Comparison of ENCODE assay signal across 8 cellular contexts in the genomic region with DNA sequence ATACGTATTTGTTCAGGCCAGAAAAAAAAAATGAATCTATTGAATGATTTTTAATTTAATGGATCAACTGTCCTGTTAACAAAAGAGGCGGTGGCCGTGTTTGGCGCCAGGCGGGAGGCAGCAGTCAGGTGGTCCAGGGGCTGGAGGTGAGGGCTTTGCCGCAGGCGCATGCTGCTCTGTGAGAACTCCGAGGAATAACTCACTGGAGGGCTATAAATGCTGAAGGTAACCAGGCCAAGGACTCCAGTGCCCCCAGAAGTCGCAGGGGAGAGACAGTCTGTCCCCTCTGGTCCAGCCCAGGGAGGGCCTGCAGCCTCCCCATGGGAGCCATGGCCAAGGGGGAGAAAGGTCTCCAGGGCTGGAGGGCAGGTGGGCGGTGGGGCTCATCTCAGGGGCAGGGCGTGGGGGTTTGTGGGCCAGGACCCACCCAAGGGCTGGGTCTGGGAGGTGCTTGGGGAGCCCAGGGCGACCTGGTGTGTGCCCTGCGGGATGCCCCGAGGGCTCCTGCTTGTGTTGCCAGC. TPM values are rescaled to one million over a fixed set of nuclear protein-coding genes. Genes with fewer than 3 reads are reported as not detected.
DNase-seq lines count a peak whose midpoint lies in the region; ATAC-seq and TF ChIP-seq lines count a peak whose summit lies in the region.

No MANE protein-coding gene starts in this region.

- H3K27ac Mint-ChIP-seq in activated T-helper 17 cell treated with anti-CD3 and anti-CD28 coated beads, Interleukin-2, amount 50 U/mL, for 72 hours, result no peak overlapping the region

- H3K27ac ChIP-seq in liver (ENCODE audit: low read depth in 1 of 2, low read length in 2 of 2), result peak overlapping the region; percentile 93 to 95
- peak overlapping the region; percentile 86 for H3K27ac ChIP-seq in subcutaneous abdominal adipose tissue (ENCODE audit: low read depth, low read length)

- no peaks in the 10 kb centered on the region for H3K4me1 Mint-ChIP-seq in activated T-helper 17 cell treated with anti-CD3 and anti-CD28 coated beads, Interleukin-2, amount 50 U/mL, for 72 hours

- H3K9me3 ChIP-seq in liver (ENCODE audit: control insufficient read depth in 4 of 4, low read length in 3 of 4) (no peaks in the 10 kb centered on the region), subcutaneous abdominal adipose tissue (ENCODE audit: control insufficient read depth in 5 of 5, low read length in 5 of 5) (no peaks in the 10 kb centered on the region)

- H3K27me3 ChIP-seq in liver (ENCODE audit: control insufficient read depth in 4 of 4, insufficient read depth in 4 of 4, low read length in 3 of 4) (no peaks in the 10 kb centered on the region), subcutaneous abdominal adipose tissue (ENCODE audit: control insufficient read depth in 5 of 5, insufficient read depth in 4 of 5, low read length in 5 of 5) (peaks cover 0 to 2% (median 0%) of the 10 kb centered on the region in 5 donors)

- H3K9ac ChIP-seq in liver (ENCODE audit: low read depth in 1 of 2, low read length in 2 of 2), result peak overlapping the region; percentile 57 to 88
- peak overlapping the region; percentile 38 to 82 (median 70) for H3K9ac ChIP-seq in subcutaneous abdominal adipose tissue (ENCODE audit: low read length in 5 of 5)

- peak overlapping the region; percentile 57 for H3K4me3 Mint-ChIP-seq in activated T-helper 17 cell treated with anti-CD3 and anti-CD28 coated beads, Interleukin-2, amount 50 U/mL, for 72 hours

- DNase-seq in NCI-H2227 (lab: John Stamatoyannopoulos, UW; ENCODE audit: unreplicated experiment) (peak; percentile 37), NCI-H2227 treated with DMSO at 0.1 percent for 48 hours (lab: John Stamatoyannopoulos, UW) (no peak), epidermal melanocyte (ENCODE audit: insufficient read length, low spot score) (no peak), AG08395 (ENCODE audit: low spot score) (no peak), activated gamma-delta T cell treated with Interleukin-2 at 50 U/mL for 16 hours (no peak)

- no peak for ATAC-seq in activated T-helper 17 cell treated with anti-CD3 and anti-CD28 coated beads, Interleukin-2, amount 50 U/mL, for 72 hours (replicated peaks)

- no peaks in the 10 kb centered on the region for H3K36me3 Mint-ChIP-seq in activated T-helper 17 cell treated with anti-CD3 and anti-CD28 coated beads, Interleukin-2, amount 50 U/mL, for 72 hours (ENCODE audit: low read depth)

- H3K36me3 ChIP-seq in liver (ENCODE audit: control insufficient read depth in 4 of 4, insufficient read depth in 3 of 4, low read depth in 1 of 4, low read length in 3 of 4), result no peaks in the 10 kb centered on the region
- H3K36me3 ChIP-seq in subcutaneous abdominal adipose tissue (ENCODE audit: control insufficient read depth in 5 of 5, insufficient read depth in 5 of 5, low read length in 5 of 5), result peaks cover 0 to 2% (median 0%) of the 10 kb centered on the region in 5 donors

- TF ChIP-seq CTCF in liver (IDR thresholded peaks at IDR 0.05; ENCODE audit: low read depth, low read length, missing input control), result no peak

- WGBS in liver, result 60% methylated on average over 14 of the region's 14 CpGs

- H3K4me1 ChIP-seq in liver (ENCODE audit: control insufficient read depth in 4 of 4, insufficient read depth in 4 of 4, low read length in 3 of 4) (peaks cover 24 to 58% (median 34%) of the 10 kb centered on the region in 4 donors), subcutaneous abdominal adipose tissue (ENCODE audit: control insufficient read depth in 5 of 5, insufficient read depth in 5 of 5, low read length in 5 of 5) (peaks cover 7 to 64% (median 54%) of the 10 kb centered on the region in 5 donors)

- no peaks in the 10 kb centered on the region for H3K9me3 Mint-ChIP-seq in activated T-helper 17 cell treated with anti-CD3 and anti-CD28 coated beads, Interleukin-2, amount 50 U/mL, for 72 hours

- peaks cover 30% of the 10 kb centered on the region for H3K27me3 Mint-ChIP-seq in activated T-helper 17 cell treated with anti-CD3 and anti-CD28 coated beads, Interleukin-2, amount 50 U/mL, for 72 hours

- no peak for TF ChIP-seq RAD21 in liver (IDR thresholded peaks at IDR 0.05)

- peak overlapping the region in 1 of 3 donors; percentile 81 for H3K4me3 ChIP-seq in liver (ENCODE audit: low read depth in 1 of 3, low read length in 3 of 3)
- H3K4me3 ChIP-seq in subcutaneous abdominal adipose tissue (ENCODE audit: low read depth in 1 of 5, low read length in 5 of 5), result peak overlapping the region in 4 of 5 donors; percentile 73 to 86 (median 80)

TF ChIP-seq in liver, 16 proteins besides CTCF, POLR2A, EP300 and RAD21:
- TF ChIP-seq RXRA (IDR thresholded peaks at IDR 0.05) (no peak), GABPA (IDR thresholded peaks at IDR 0.05 in 1 of 2, conservative IDR thresholded peaks at IDR 0.05 in 1 of 2) (no peak), FOXA2 (IDR thresholded peaks at IDR 0.05) (no peak), HNF4G (IDR thresholded peaks at IDR 0.05) (no peak), YY1 (IDR thresholded peaks at IDR 0.05) (no peak), JUND (IDR thresholded peaks at IDR 0.05) (no peak), NR2F2 (IDR thresholded peaks at IDR 0.05) (no peak), FOXA1 (IDR thresholded peaks at IDR 0.05) (no peak), TAF1 (conservative IDR thresholded peaks at IDR 0.05) (no peak)
- TF ChIP-seq, protein P1, sequence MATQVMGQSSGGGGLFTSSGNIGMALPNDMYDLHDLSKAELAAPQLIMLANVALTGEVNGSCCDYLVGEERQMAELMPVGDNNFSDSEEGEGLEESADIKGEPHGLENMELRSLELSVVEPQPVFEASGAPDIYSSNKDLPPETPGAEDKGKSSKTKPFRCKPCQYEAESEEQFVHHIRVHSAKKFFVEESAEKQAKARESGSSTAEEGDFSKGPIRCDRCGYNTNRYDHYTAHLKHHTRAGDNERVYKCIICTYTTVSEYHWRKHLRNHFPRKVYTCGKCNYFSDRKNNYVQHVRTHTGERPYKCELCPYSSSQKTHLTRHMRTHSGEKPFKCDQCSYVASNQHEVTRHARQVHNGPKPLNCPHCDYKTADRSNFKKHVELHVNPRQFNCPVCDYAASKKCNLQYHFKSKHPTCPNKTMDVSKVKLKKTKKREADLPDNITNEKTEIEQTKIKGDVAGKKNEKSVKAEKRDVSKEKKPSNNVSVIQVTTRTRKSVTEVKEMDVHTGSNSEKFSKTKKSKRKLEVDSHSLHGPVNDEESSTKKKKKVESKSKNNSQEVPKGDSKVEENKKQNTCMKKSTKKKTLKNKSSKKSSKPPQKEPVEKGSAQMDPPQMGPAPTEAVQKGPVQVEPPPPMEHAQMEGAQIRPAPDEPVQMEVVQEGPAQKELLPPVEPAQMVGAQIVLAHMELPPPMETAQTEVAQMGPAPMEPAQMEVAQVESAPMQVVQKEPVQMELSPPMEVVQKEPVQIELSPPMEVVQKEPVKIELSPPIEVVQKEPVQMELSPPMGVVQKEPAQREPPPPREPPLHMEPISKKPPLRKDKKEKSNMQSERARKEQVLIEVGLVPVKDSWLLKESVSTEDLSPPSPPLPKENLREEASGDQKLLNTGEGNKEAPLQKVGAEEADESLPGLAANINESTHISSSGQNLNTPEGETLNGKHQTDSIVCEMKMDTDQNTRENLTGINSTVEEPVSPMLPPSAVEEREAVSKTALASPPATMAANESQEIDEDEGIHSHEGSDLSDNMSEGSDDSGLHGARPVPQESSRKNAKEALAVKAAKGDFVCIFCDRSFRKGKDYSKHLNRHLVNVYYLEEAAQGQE (IDR thresholded peaks at IDR 0.05), result no peak
- TF ChIP-seq, protein P2, sequence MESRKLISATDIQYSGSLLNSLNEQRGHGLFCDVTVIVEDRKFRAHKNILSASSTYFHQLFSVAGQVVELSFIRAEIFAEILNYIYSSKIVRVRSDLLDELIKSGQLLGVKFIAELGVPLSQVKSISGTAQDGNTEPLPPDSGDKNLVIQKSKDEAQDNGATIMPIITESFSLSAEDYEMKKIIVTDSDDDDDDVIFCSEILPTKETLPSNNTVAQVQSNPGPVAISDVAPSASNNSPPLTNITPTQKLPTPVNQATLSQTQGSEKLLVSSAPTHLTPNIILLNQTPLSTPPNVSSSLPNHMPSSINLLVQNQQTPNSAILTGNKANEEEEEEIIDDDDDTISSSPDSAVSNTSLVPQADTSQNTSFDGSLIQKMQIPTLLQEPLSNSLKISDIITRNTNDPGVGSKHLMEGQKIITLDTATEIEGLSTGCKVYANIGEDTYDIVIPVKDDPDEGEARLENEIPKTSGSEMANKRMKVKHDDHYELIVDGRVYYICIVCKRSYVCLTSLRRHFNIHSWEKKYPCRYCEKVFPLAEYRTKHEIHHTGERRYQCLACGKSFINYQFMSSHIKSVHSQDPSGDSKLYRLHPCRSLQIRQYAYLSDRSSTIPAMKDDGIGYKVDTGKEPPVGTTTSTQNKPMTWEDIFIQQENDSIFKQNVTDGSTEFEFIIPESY (IDR thresholded peaks at IDR 0.05), result no peak
- TF ChIP-seq, protein P3, sequence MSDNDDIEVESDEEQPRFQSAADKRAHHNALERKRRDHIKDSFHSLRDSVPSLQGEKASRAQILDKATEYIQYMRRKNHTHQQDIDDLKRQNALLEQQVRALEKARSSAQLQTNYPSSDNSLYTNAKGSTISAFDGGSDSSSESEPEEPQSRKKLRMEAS (IDR thresholded peaks at IDR 0.05), result no peak

RNA-seq across cellular contexts. Expression of a gene that starts 7.1 kb away (rescaled TPM):
- under 1 TPM in 1 of 2 donors, not detected in 1; 0.26 TPM for total RNA-seq in activated T-helper 17 cell treated with anti-CD3 and anti-CD28 coated beads, Interleukin-2, amount 50 U/mL, for 72 hours
- total RNA-seq in liver, result 1 to 10 TPM; 3.2 to 3.9 TPM
- 1 to 10 TPM in 1 of 2 donors, under 1 TPM in 1; 0.76 to 1.9 TPM for polyA plus RNA-seq in liver
